Comparison of ENCODE assay signal across 8 cellular contexts in genomic region chr16:29815032-29815721, GRCh38. TPM values are rescaled to one million over a fixed set of nuclear protein-coding genes. Genes with fewer than 3 reads are reported as not detected.
DNase-seq lines count a peak whose midpoint lies in the region; ATAC-seq and TF ChIP-seq lines count a peak whose summit lies in the region.

No MANE protein-coding gene starts in this region.

- H3K9me3 Mint-ChIP-seq in activated naive CD4-positive, alpha-beta T cell treated with anti-CD3 and anti-CD28 coated beads, Interleukin-2, amount 50 U/mL, for 72 hours, result no peaks in the 10 kb centered on the region

- DNase-seq in DMS53 (lab: John Stamatoyannopoulos, UW) (peak; percentile 83), NCI-H1092 treated with DMSO at 0.1 percent for 48 hours (lab: John Stamatoyannopoulos, UW) (peak; percentile 79), hepatic stellate cell (ENCODE audit: low spot score) (peak; percentile 44), GM20000 (ENCODE audit: low spot score) (no peak)
- DNase-seq in activated naive CD4-positive, alpha-beta T cell treated with anti-CD3 and anti-CD28 coated beads, Interleukin-2, amount 50 U/mL, for 72 hours (ENCODE audit: low spot score in 2 of 2), result no peak
- peak; percentile 74 for DNase-seq in stimulated activated CD4-positive, alpha-beta T cell treated with anti-CD3 and anti-CD28 coated beads, Interleukin-15, amount 100 ng/mL, for 24 hours

- no peak for ATAC-seq in activated naive CD4-positive, alpha-beta T cell treated with anti-CD3 and anti-CD28 coated beads, Interleukin-2, amount 50 U/mL, for 72 hours
- ATAC-seq in HG03439 (IDR thresholded peaks at IDR 0.05; ENCODE audit: unreplicated experiment) (no peak), HG03460 (IDR thresholded peaks at IDR 0.05; ENCODE audit: unreplicated experiment) (no peak)

- H3K36me3 Mint-ChIP-seq in activated naive CD4-positive, alpha-beta T cell treated with anti-CD3 and anti-CD28 coated beads, Interleukin-2, amount 50 U/mL, for 72 hours, result peaks cover 33 to 34% of the 10 kb centered on the region in 2 donors

- no peak for TF ChIP-seq CTCF in GM20000 (IDR thresholded peaks at IDR 0.05; ENCODE audit: extremely low read depth, missing control alignments)

- peak overlapping the region; percentile 87 to 99 for H3K27ac Mint-ChIP-seq in activated naive CD4-positive, alpha-beta T cell treated with anti-CD3 and anti-CD28 coated beads, Interleukin-2, amount 50 U/mL, for 72 hours

RNA-seq across cellular contexts. Expression of gene PAGR1, which starts 0.8 kb away (rescaled TPM):
- 10 to 100 TPM; 20.2 to 40.0 TPM for total RNA-seq in activated naive CD4-positive, alpha-beta T cell treated with anti-CD3 and anti-CD28 coated beads, Interleukin-2, amount 50 U/mL, for 72 hours

RNA-seq across cellular contexts. Expression of gene PRRT2, which starts 3.2 kb away (rescaled TPM):
- 1 to 10 TPM; 1.4 to 5.9 TPM for total RNA-seq in activated naive CD4-positive, alpha-beta T cell treated with anti-CD3 and anti-CD28 coated beads, Interleukin-2, amount 50 U/mL, for 72 hours

RNA-seq across cellular contexts. Expression of gene MVP, which starts 5.1 kb away (rescaled TPM):
- total RNA-seq in activated naive CD4-positive, alpha-beta T cell treated with anti-CD3 and anti-CD28 coated beads, Interleukin-2, amount 50 U/mL, for 72 hours, result 100 to 1,000 TPM in 1 of 2 donors, 10 to 100 TPM in 1; 77.6 to 168 TPM

RNA-seq across cellular contexts. Expression of gene MAZ, which starts 8.8 kb away (rescaled TPM):
- total RNA-seq in activated naive CD4-positive, alpha-beta T cell treated with anti-CD3 and anti-CD28 coated beads, Interleukin-2, amount 50 U/mL, for 72 hours, result 100 to 1,000 TPM; 285 to 386 TPM

RNA-seq across cellular contexts. Expression of gene KIF22, which starts 24.6 kb away (rescaled TPM):
- total RNA-seq in activated naive CD4-positive, alpha-beta T cell treated with anti-CD3 and anti-CD28 coated beads, Interleukin-2, amount 50 U/mL, for 72 hours, result 100 to 1,000 TPM; 151 to 268 TPM

Comparison
In these comparisons a context has a peak if more than half of its experiments do, and no peak if none do; other contexts are left out.
1. DNase-seq: peak in DMS53 (single experiment), NCI-H1092 treated with DMSO at 0.1 percent for 48 hours (single experiment), hepatic stellate cell (single experiment) and stimulated activated CD4-positive, alpha-beta T cell treated with anti-CD3 and anti-CD28 coated beads, Interleukin-15, amount 100 ng/mL, for 24 hours (single experiment); none in activated naive CD4-positive, alpha-beta T cell treated with anti-CD3 and anti-CD28 coated beads, Interleukin-2, amount 50 U/mL, for 72 hours (0 of 2) and GM20000 (single experiment).